ENCODE assay signal across 17 cellular contexts in genomic region chr11:82831364-82831763, GRCh38.
A peak's percentile ranks its signal among the peaks of the same experiment; 100 is the strongest.
DNase-seq lines count a peak whose midpoint lies in the region; ATAC-seq, FAIRE-seq and TF ChIP-seq lines count a peak whose summit lies in the region.
"Had no signal": no experiment of that assay in that cellular context is flagged by ENCODE, and none has a peak within 500 bp of the region (broad histone marks: within the 10 kb centered on the region; RNA-seq: fewer than 3 reads in every experiment).

No MANE protein-coding gene starts in this region.

- H3K9ac ChIP-seq in HepG2 (ENCODE audit: insufficient read depth, low read depth, low read length) = no peak overlapping the region
- H3K9ac ChIP-seq: GM23248 had no signal

- peak; percentile 46 for DNase-seq in HepG2 (ENCODE audit: low spot score)
- no peak for DNase-seq in right lobe of liver
- DNase-seq in dermis blood vessel endothelial cell = peak; percentile 4
- no peak for DNase-seq in stomach
- no peak for DNase-seq in NCI-H2196 (lab: John Stamatoyannopoulos, UW; ENCODE audit: unreplicated experiment)
- DNase-seq in GM23338 (ENCODE audit: low spot score) = no peak
- DNase-seq in superior temporal gyrus (ENCODE audit: extremely low spot score) = no peak
- DNase-seq: C1 segment of cervical spinal cord; CD4-positive, alpha-beta memory T cell; DMS79; GM23248; H9 had no signal

- no peaks in the 10 kb centered on the region for H3F3A ChIP-seq in GM23338 (replicated peaks; ENCODE audit: low read depth)

- H3K27ac ChIP-seq in HepG2 (ENCODE audit: extremely low read length, insufficient read depth, low read length) (no peak overlapping the region), right lobe of liver (no peak overlapping the region), stomach (no peak overlapping the region), GM23338 (ENCODE audit: low read depth) (no peak overlapping the region)
- H3K27ac ChIP-seq: GM23248 had no signal

- no peaks in the 10 kb centered on the region for H4K20me1 ChIP-seq in HepG2 (ENCODE audit: insufficient read depth, low read length)
- H4K20me1 ChIP-seq in GM23338 (replicated peaks; ENCODE audit: insufficient read depth) = no peaks in the 10 kb centered on the region

- intact Hi-C loops in HepG2 (cut with micrococcal nuclease; ENCODE audit: unreplicated experiment) (no loop called here), right lobe of liver (cut with DNase I) (no loop called here), stomach (cut with DNase I; ENCODE audit: low total_unique reads) (no loop called here)

- no peaks in the 10 kb centered on the region for H3K9me3 Mint-ChIP-seq in nephron
- H3K9me3 Mint-ChIP-seq in GM23338 = no peaks in the 10 kb centered on the region
- H3K9me3 Mint-ChIP-seq: CD4-positive, alpha-beta memory T cell; H9 had no signal

- no peak overlapping the region; the same call in 1 of the 2 replicates for H3K4me2 ChIP-seq in HepG2 (ENCODE audit: low read depth, low read length)
- H3K4me2 ChIP-seq in GM23338 = no peak overlapping the region

- in situ Hi-C loops in HepG2 (cut with HindIII; ENCODE audit: extremely low pct_ligation_motif_present, low pct_unique_long_range_greater_than_20kb) = no loop called here

- no peak overlapping the region for H3K4me3 Mint-ChIP-seq in nephron
- no peak overlapping the region for H3K4me3 Mint-ChIP-seq in GM23338
- H3K4me3 Mint-ChIP-seq: B cell; CD4-positive, alpha-beta memory T cell; H9 had no signal

- H3K27ac Mint-ChIP-seq in nephron (peak overlapping the region; percentile 54 to 78 (median 68)), GM23338 (no peak overlapping the region)
- H3K27ac Mint-ChIP-seq: B cell; CD4-positive, alpha-beta memory T cell; H9 had no signal

- H3K9me2 ChIP-seq in GM23338 (ENCODE audit: insufficient read depth) = no peaks in the 10 kb centered on the region

- H3K79me2 ChIP-seq in HepG2 (ENCODE audit: insufficient read depth, low read length) (no peaks in the 10 kb centered on the region), GM23338 (replicated peaks; ENCODE audit: insufficient read depth) (no peaks in the 10 kb centered on the region)

- no peaks in the 10 kb centered on the region for H3K27me3 Mint-ChIP-seq in nephron (ENCODE audit: low read depth)
- no peaks in the 10 kb centered on the region for H3K27me3 Mint-ChIP-seq in GM23338 (ENCODE audit: insufficient read depth, low read depth, poor library complexity)
- H3K27me3 Mint-ChIP-seq: B cell; CD4-positive, alpha-beta memory T cell had no signal

- peak in 1 of 2 experiments; percentile 40; a peak in 1 of 4 replicates for TF ChIP-seq EP300 in HepG2 (IDR thresholded peaks at IDR 0.05; ENCODE audit: low read depth in 2 of 2, low read length in 2 of 2)
- no peak for TF ChIP-seq EP300 in HepG2 (CRISPR knock-in tag; IDR thresholded peaks at IDR 0.05; ENCODE audit: borderline replicate concordance)
- no peak for TF ChIP-seq EP300 in stomach (IDR thresholded peaks at IDR 0.05)

- no peaks in the 10 kb centered on the region for H3K4me1 Mint-ChIP-seq in nephron
- peaks cover 7% of the 10 kb centered on the region for H3K4me1 Mint-ChIP-seq in GM23338
- H3K4me1 Mint-ChIP-seq: CD4-positive, alpha-beta memory T cell had no signal

- BruUV-seq in HepG2 (replicated peaks; lab: Mats Ljungman, UMichigan) = no TSS peak

- no peaks in the 10 kb centered on the region for H3K27me3 ChIP-seq in HepG2 (ENCODE audit: control insufficient read depth in 1 of 2, insufficient read depth in 2 of 2, low read length in 2 of 2)
- H3K27me3 ChIP-seq in right lobe of liver = no peaks in the 10 kb centered on the region
- H3K27me3 ChIP-seq in stomach = no peaks in the 10 kb centered on the region
- H3K27me3 ChIP-seq in GM23338 (ENCODE audit: insufficient read depth) = no peaks in the 10 kb centered on the region

- CTCF ChIA-PET in HepG2 (lab: Yijun Ruan, JAX; ENCODE audit: low intra/inter-chr PET ratio, low total read pairs) = no interaction called here

- H3K9me3 ChIP-seq in HepG2 (ENCODE audit: low read length) = no peaks in the 10 kb centered on the region
- H3K9me3 ChIP-seq in right lobe of liver = no peaks in the 10 kb centered on the region
- H3K9me3 ChIP-seq in stomach = no peaks in the 10 kb centered on the region

- H3K4me1 ChIP-seq in HepG2 (ENCODE audit: insufficient read depth, low read length) = peaks cover 19% of the 10 kb centered on the region
- H3K4me1 ChIP-seq in right lobe of liver = no peaks in the 10 kb centered on the region
- H3K4me1 ChIP-seq in stomach = peaks cover 0 to 8% (median 0%) of the 10 kb centered on the region in 4 donors
- H3K4me1 ChIP-seq in GM23338 (ENCODE audit: insufficient read depth) = peaks cover 8% of the 10 kb centered on the region

- peaks cover 31% of the 10 kb centered on the region for H3K36me3 Mint-ChIP-seq in nephron (ENCODE audit: low read depth)
- no peaks in the 10 kb centered on the region; the same call in none of the 3 replicates for H3K36me3 Mint-ChIP-seq in GM23338 (ENCODE audit: low read depth)

- no peak for TF ChIP-seq POLR2A in HepG2 (IDR thresholded peaks at IDR 0.05; ENCODE audit: insufficient read depth in 1 of 2, low read depth in 2 of 2, low read length in 2 of 2)
- no peak for TF ChIP-seq POLR2A in right lobe of liver (IDR thresholded peaks at IDR 0.05)
- TF ChIP-seq POLR2A in stomach (IDR thresholded peaks at IDR 0.05) = no peak

- 38% methylated on average over 3 of the region's 3 CpGs for WGBS in HepG2 (ENCODE audit: low lambda C conversion rate)
- WGBS in right lobe of liver (ENCODE audit: insufficient coverage, low coverage, low lambda C conversion rate, missing lambda C conversion rate) = 56% methylated on average over 3 of the region's 3 CpGs
- 38 to 62% (median 47%) methylated on average over 3 of the region's 3 CpGs for WGBS in stomach, 5 donors

- no peak for TF ChIP-seq RAD21 in HepG2 (CRISPR knock-in tag; IDR thresholded peaks at IDR 0.05)

- H3K4me3 ChIP-seq in HepG2 (replicated peaks in 1 of 3; ENCODE audit: insufficient read depth in 1 of 3, low read depth in 2 of 3, low read length in 3 of 3) (no peak overlapping the region), right lobe of liver (no peak overlapping the region), stomach (no peak overlapping the region), GM23338 (no peak overlapping the region)
- H3K4me3 ChIP-seq: GM12878, GM23248 had no signal

- POLR2A ChIA-PET in HepG2 (lab: Yijun Ruan, JAX) = no interaction called here

- ATAC-seq in HepG2 (peak; percentile 58; the same call in 2 of the 3 replicates), right lobe of liver (no peak), GM23338 (no peak)
- ATAC-seq: GM12878 had no signal

- no peak overlapping the region for H2AFZ ChIP-seq in HepG2 (ENCODE audit: low read length)
- H2AFZ ChIP-seq in GM23338 = no peak overlapping the region
- H2AFZ ChIP-seq: GM23248 had no signal

- TF ChIP-seq CTCF in HepG2 (CRISPR knock-in tag; IDR thresholded peaks at IDR 0.05) (no peak), right lobe of liver (IDR thresholded peaks at IDR 0.05) (no peak), nephron (IDR thresholded peaks at IDR 0.05; ENCODE audit: unreplicated experiment in 3 of 3) (no peak), stomach (IDR thresholded peaks at IDR 0.05) (no peak), GM23338 (conservative IDR thresholded peaks at IDR 0.05; ENCODE audit: low read depth in 2 of 2) (no peak)

- H3K36me3 ChIP-seq in HepG2 (replicated peaks in 1 of 2; ENCODE audit: control insufficient read depth in 1 of 2, insufficient read depth in 2 of 2, low read length in 2 of 2) (no peaks in the 10 kb centered on the region), right lobe of liver (no peaks in the 10 kb centered on the region), stomach (peaks cover 0 to 28% (median 23%) of the 10 kb centered on the region in 4 donors), GM23338 (ENCODE audit: insufficient read depth) (no peaks in the 10 kb centered on the region)

- no peak for FAIRE-seq in HepG2 (lab: Jason Lieb, UNC)
- FAIRE-seq: A204.1, GM12878, GM18507 had no signal

TF ChIP-seq in HepG2, 621 proteins besides CTCF, POLR2A, EP300 and RAD21 (continues in another document):
- TF ChIP-seq FUBP1 (CRISPR knock-in tag; IDR thresholded peaks at IDR 0.05; ENCODE audit: borderline replicate concordance) = no peak
- no peak for TF ChIP-seq LCORL (IDR thresholded peaks at IDR 0.05)
- no peak for TF ChIP-seq LCORL (CRISPR knock-in tag; IDR thresholded peaks at IDR 0.05)
- TF ChIP-seq ZNF773 (CRISPR knock-in tag; IDR thresholded peaks at IDR 0.05; ENCODE audit: borderline replicate concordance) = no peak

TF ChIP-seq in GM23338, 12 proteins besides CTCF, POLR2A, EP300 and RAD21 (continues in another document):
- TF ChIP-seq JUNB (IDR thresholded peaks at IDR 0.05; ENCODE audit: unreplicated experiment) = no peak
- no peak for TF ChIP-seq EZH2phosphoT487 (IDR thresholded peaks at IDR 0.05; ENCODE audit: unreplicated experiment)
- no peak for TF ChIP-seq ETS1 (IDR thresholded peaks at IDR 0.05)
- TF ChIP-seq NANOG (IDR thresholded peaks at IDR 0.05; ENCODE audit: borderline replicate concordance) = no peak
- TF ChIP-seq ZNF114 (CRISPR knock-in tag; IDR thresholded peaks at IDR 0.05) = no peak
- TF ChIP-seq EZH2 (IDR thresholded peaks at IDR 0.05; ENCODE audit: low read depth, unreplicated experiment) = no peak
- TF ChIP-seq STAT1 (IDR thresholded peaks at IDR 0.05; ENCODE audit: unreplicated experiment) = no peak
- TF ChIP-seq ZNF331 (CRISPR knock-in tag; IDR thresholded peaks at IDR 0.05; ENCODE audit: low read depth) = no peak

Comparison
In these comparisons a context has a peak if more than half of its experiments do, and no peak if none do; other contexts are left out.
1. DNase-seq: peak in HepG2 (single experiment) and dermis blood vessel endothelial cell (single experiment); none in right lobe of liver (0 of 3), stomach (single experiment), NCI-H2196 (single experiment), GM23338 (single experiment) and superior temporal gyrus (single experiment).